Comparison of ENCODE assay signal across 23 cellular contexts in the genomic region with DNA sequence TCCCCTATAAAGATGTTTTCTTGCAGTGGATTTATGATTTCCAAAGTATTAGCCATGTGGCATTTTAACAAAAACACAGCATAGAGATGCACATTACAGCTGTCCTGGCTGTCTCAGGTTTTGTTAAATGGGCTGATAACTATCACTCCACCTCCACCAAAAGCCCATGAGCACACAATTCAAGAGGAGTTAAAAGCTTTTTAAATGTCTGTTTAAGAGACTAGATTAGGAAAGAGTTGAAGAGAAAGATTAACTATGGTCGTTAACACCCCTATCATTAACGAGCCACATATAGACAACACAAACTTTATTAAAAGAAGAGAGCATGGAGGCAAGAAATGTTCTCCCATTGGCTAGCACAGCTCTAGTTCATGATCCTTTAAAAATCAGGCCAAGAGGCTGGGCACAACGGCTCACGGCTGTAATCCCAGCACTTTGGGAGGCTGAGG. TPM values are rescaled to one million over a fixed set of nuclear protein-coding genes. Genes with fewer than 3 reads are reported as not detected.
DNase-seq lines count a peak whose midpoint lies in the region; ATAC-seq and TF ChIP-seq lines count a peak whose summit lies in the region.
"Had no signal": no experiment of that assay in that cellular context is flagged by ENCODE, and none has a peak within 500 bp of the region (broad histone marks: within the 10 kb centered on the region; RNA-seq: fewer than 3 reads in every experiment).

No MANE protein-coding gene starts in this region.

- H3K9me3 Mint-ChIP-seq in H9 (0 out of 5 replicates have a peak, but pooled peaks cover 0 to 5% of the 10 kb centered on the region in 2 experiments), nephron (no peaks in the 10 kb centered on the region)
- H3K9me3 Mint-ChIP-seq: activated CD4-positive, alpha-beta memory T cell treated with anti-CD3 and anti-CD28 coated beads for 36 hours; activated T-helper 17 cell treated with anti-CD3 and anti-CD28 coated beads, Interleukin-2, amount 50 U/mL, for 72 hours; natural killer cell; stimulated activated effector memory CD8-positive, alpha-beta T cell treated with anti-CD3 and anti-CD28 coated beads, Interleukin-12 subunit alpha, Interleukin-12 subunit beta, amount 100 ng/mL, for 72 hours; T-helper 2 cell treated with Interferon-gamma antibody and Interleukin-4, amounts not matched to agents 5 μg/mL and 100 μg/mL, for 36 hours had no signal

- H3K4me1 Mint-ChIP-seq in H9 (peaks cover 21 to 38% of the 10 kb centered on the region in 2 experiments), T-helper 17 cell (peaks cover 17% of the 10 kb centered on the region), nephron (peaks cover 55% of the 10 kb centered on the region)

- WGBS in H9 (ENCODE audit: extremely low coverage, insufficient read length, low lambda C conversion rate): no CpG with 5 or more reads among the region's 4 CpGs

- no peak overlapping the region for H4K8ac ChIP-seq in H9 (replicated peaks; ENCODE audit: insufficient read length, low read depth, low read length)

- H3K27me3 Mint-ChIP-seq in H9 (ENCODE audit: low read depth) (no peaks in the 10 kb centered on the region), T-helper 17 cell (no peaks in the 10 kb centered on the region), nephron (ENCODE audit: low read depth) (no peaks in the 10 kb centered on the region)
- H3K27me3 Mint-ChIP-seq: activated CD4-positive, alpha-beta memory T cell treated with anti-CD3 and anti-CD28 coated beads for 36 hours; activated T-helper 17 cell treated with anti-CD3 and anti-CD28 coated beads, Interleukin-2, amount 50 U/mL, for 72 hours had no signal

- no peaks in the 10 kb centered on the region; the same call in 1 of the 2 replicates for H3K79me2 ChIP-seq in H9 (ENCODE audit: insufficient read depth, low read length)

- no peak overlapping the region for H2BK15ac ChIP-seq in H9 (ENCODE audit: low read depth, low read length)

- peaks cover 9% of the 10 kb centered on the region; the same call in 1 of the 2 replicates for H3K4me1 ChIP-seq in H9 (ENCODE audit: insufficient read depth, low read length)

- H2BK120ac ChIP-seq in H9 (ENCODE audit: low read depth, low read length, poor library complexity, severe bottlenecking): no peak overlapping the region

- no peak for TF ChIP-seq CTCF in H9 (conservative IDR thresholded peaks at IDR 0.05)
- no peak for TF ChIP-seq CTCF in nephron (IDR thresholded peaks at IDR 0.05; ENCODE audit: unreplicated experiment in 3 of 3)

- no peak overlapping the region for H2BK12ac ChIP-seq in H9 (ENCODE audit: insufficient read length, low read depth, low read length)

- H3K9ac ChIP-seq in H9 (ENCODE audit: extremely low read depth, insufficient read length, low read length): no peak overlapping the region

- no peak overlapping the region for H2AFZ ChIP-seq in H9 (ENCODE audit: low read length)

- H2BK20ac ChIP-seq in H9 (ENCODE audit: low read depth, low read length, poor library complexity, severe bottlenecking): no peak overlapping the region

- H4K91ac ChIP-seq in H9 (ENCODE audit: insufficient read length, low read depth, low read length): no peak overlapping the region

- no peak overlapping the region for H3K23ac ChIP-seq in H9 (ENCODE audit: insufficient read length, low read depth, low read length)

- H3K27ac Mint-ChIP-seq in H9 (peak overlapping the region; percentile 7 to 84 (median 59); a peak in 4 of 7 replicates), T-helper 17 cell (peak overlapping the region; percentile 47), nephron (peak overlapping the region; percentile 67 to 85 (median 80))
- H3K27ac Mint-ChIP-seq: activated T-helper 17 cell treated with anti-CD3 and anti-CD28 coated beads, Interleukin-2, amount 50 U/mL, for 72 hours; natural killer cell; T-helper 2 cell treated with Interferon-gamma antibody and Interleukin-4, amounts not matched to agents 5 μg/mL and 100 μg/mL, for 36 hours had no signal

- no peak overlapping the region for H2AK5ac ChIP-seq in H9 (ENCODE audit: insufficient read length, low read length)

- H3K36me3 Mint-ChIP-seq in H9 (ENCODE audit: insufficient read depth in 1 of 3, low read depth in 3 of 3): peaks cover 6 to 14% (median 7%) of the 10 kb centered on the region in 3 experiments; a peak in 6 of 7 replicates
- H3K36me3 Mint-ChIP-seq in T-helper 17 cell (ENCODE audit: low read depth): no peaks in the 10 kb centered on the region
- peaks cover 16% of the 10 kb centered on the region for H3K36me3 Mint-ChIP-seq in nephron (ENCODE audit: low read depth)
- H3K36me3 Mint-ChIP-seq: natural killer cell had no signal

- no peak overlapping the region for H3K4me2 ChIP-seq in H9 (ENCODE audit: insufficient read depth, insufficient read length, low read length)

- no peak overlapping the region for H3K18ac ChIP-seq in H9 (ENCODE audit: insufficient read length, low read depth, low read length)

- no peak overlapping the region for H3T11ph ChIP-seq in H9 (ENCODE audit: low read length)

- H3K9me3 ChIP-seq in H9 (ENCODE audit: control insufficient read depth, low read depth, low read length) (no peaks in the 10 kb centered on the region), T-helper 17 cell (ENCODE audit: control insufficient read depth, low read length, poor library complexity, severe bottlenecking) (no peaks in the 10 kb centered on the region)
- H3K9me3 ChIP-seq: mucosa of descending colon, transverse colon had no signal

- H4K5ac ChIP-seq in H9 (ENCODE audit: insufficient read length, low read depth, low read length): no peak overlapping the region

- no peak overlapping the region for H3K14ac ChIP-seq in H9 (ENCODE audit: insufficient read depth, low read length)

- no peaks in the 10 kb centered on the region for H3K79me1 ChIP-seq in H9 (ENCODE audit: insufficient read depth, low read depth, low read length, poor library complexity, severe bottlenecking)

- no peak overlapping the region for H3K56ac ChIP-seq in H9 (ENCODE audit: insufficient read length, low read depth, low read length)

- H3K27me3 ChIP-seq in H9 (ENCODE audit: insufficient read depth, low read length): no peaks in the 10 kb centered on the region
- H3K27me3 ChIP-seq: transverse colon had no signal

- ATAC-seq in T-helper 17 cell (no peak), GM19467 (IDR thresholded peaks at IDR 0.05; ENCODE audit: unreplicated experiment) (no peak)
- ATAC-seq: activated T-helper 17 cell treated with anti-CD3 and anti-CD28 coated beads, Interleukin-2, amount 50 U/mL, for 72 hours; mucosa of descending colon; natural killer cell; PC-3; stimulated activated effector memory CD8-positive, alpha-beta T cell treated with anti-CD3 and anti-CD28 coated beads, Interleukin-12 subunit alpha, Interleukin-12 subunit beta, amount 100 ng/mL, for 72 hours had no signal

- no peak for DNase-seq in H9
- DNase-seq in NCI-H1417 treated with DMSO at 0.1 percent for 48 hours (lab: John Stamatoyannopoulos, UW): peak; percentile 40
- DNase-seq in T-helper 17 cell: no peak
- DNase-seq in MV-4-11 (lab: John Stamatoyannopoulos, UW): no peak
- no peak for DNase-seq in NCI-H526 (lab: John Stamatoyannopoulos, UW)
- DNase-seq: activated CD4-positive, alpha-beta memory T cell treated with anti-CD3 and anti-CD28 coated beads for 36 hours; activated CD4-positive, alpha-beta T cell treated with anti-CD3 and anti-CD28 coated beads for 1 hour; activated naive CD4-positive, alpha-beta T cell treated with anti-CD3 and anti-CD28 coated beads, Interleukin-2, amount 50 U/mL, for 16 hours; amygdala; C1 segment of cervical spinal cord; hippocampal formation; mucosa of descending colon; natural killer cell; NCI-H446 treated with DMSO at 0.1 percent for 48 hours; PC-3; stimulated activated CD4-positive, alpha-beta T cell treated with anti-CD3 and anti-CD28 coated beads, Interleukin-15, amount 100 ng/mL, for 24 hours; transverse colon had no signal

- no peak overlapping the region for H2BK5ac ChIP-seq in H9 (ENCODE audit: insufficient read length, low read length)

- no peaks in the 10 kb centered on the region for H3K23me2 ChIP-seq in H9 (ENCODE audit: insufficient read length, low read depth, low read length, poor library complexity, severe bottlenecking)

- no peak overlapping the region for H3K27ac ChIP-seq in H9 (ENCODE audit: insufficient read length, low read depth, low read length)
- H3K27ac ChIP-seq: transverse colon had no signal

- H3K4ac ChIP-seq in H9 (ENCODE audit: low read depth, low read length): no peak overlapping the region

- no peaks in the 10 kb centered on the region for H4K20me1 ChIP-seq in H9 (ENCODE audit: control insufficient read depth, insufficient read depth, insufficient read length)

- H3K4me3 Mint-ChIP-seq in H9 (no peak overlapping the region; a peak in 1 of 5 replicates), T-helper 17 cell (no peak overlapping the region), nephron (no peak overlapping the region)
- H3K4me3 Mint-ChIP-seq: activated CD4-positive, alpha-beta memory T cell treated with anti-CD3 and anti-CD28 coated beads for 36 hours; activated T-helper 17 cell treated with anti-CD3 and anti-CD28 coated beads, Interleukin-2, amount 50 U/mL, for 72 hours; natural killer cell; stimulated activated effector memory CD8-positive, alpha-beta T cell treated with anti-CD3 and anti-CD28 coated beads, Interleukin-12 subunit alpha, Interleukin-12 subunit beta, amount 100 ng/mL, for 72 hours; T-helper 2 cell treated with Interferon-gamma antibody and Interleukin-4, amounts not matched to agents 5 μg/mL and 100 μg/mL, for 36 hours had no signal

RNA-seq across cellular contexts. Expression of a gene that starts 14.5 kb away (rescaled TPM):
- total RNA-seq in H9 (2021) (204 and 206 TPM in 2 replicates), T-helper 17 cell (10 to 100 TPM; 31.1 to 34.9 TPM)

RNA-seq across cellular contexts. Expression of a gene that starts 15.1 kb away (rescaled TPM):
- total RNA-seq in H9 (2021) (3,193 and 3,242 TPM in 2 replicates), T-helper 17 cell (1,000 to 10,000 TPM; 1,531 to 1,582 TPM)

RNA-seq across cellular contexts. Expression of a gene that starts 35.4 kb away (rescaled TPM):
- total RNA-seq in H9 (2021) (1.2 and 1.5 TPM in 2 replicates), T-helper 17 cell (10 to 100 TPM in 1 of 2 donors, 1 to 10 TPM in 1; 2.5 to 26.4 TPM)
- total RNA-seq: activated CD4-positive, alpha-beta memory T cell treated with anti-CD3 and anti-CD28 coated beads for 36 hours; activated T-helper 17 cell treated with anti-CD3 and anti-CD28 coated beads, Interleukin-2, amount 50 U/mL, for 72 hours; chondrocyte; transverse colon had no signal

RNA-seq across cellular contexts. Expression of a gene that starts 59.5 kb away (rescaled TPM):
- total RNA-seq in H9 (2021) (104 TPM in 2 replicates), T-helper 17 cell (10 to 100 TPM; 58.6 to 63.3 TPM)
